Comparison of ENCODE assay signal across 11 cellular contexts in genomic region chr3:44954289-44954688, GRCh38. TPM values are rescaled to one million over a fixed set of nuclear protein-coding genes. Genes with fewer than 3 reads are reported as not detected.
DNase-seq lines count a peak whose midpoint lies in the region; ATAC-seq and TF ChIP-seq lines count a peak whose summit lies in the region.
"Had no signal": no experiment of that assay in that cellular context is flagged by ENCODE, and none has a peak within 500 bp of the region (broad histone marks: within the 10 kb centered on the region; RNA-seq: fewer than 3 reads in every experiment).

No MANE protein-coding gene starts in this region.

- peak overlapping the region; percentile 38 to 39 for H3K4me3 ChIP-seq in neutrophil (ENCODE audit: low read depth in 1 of 2, low read length in 1 of 2)

- no peaks in the 10 kb centered on the region for H3K27me3 ChIP-seq in neutrophil

- peaks cover 10% of the 10 kb centered on the region for H3K4me1 Mint-ChIP-seq in osteocyte (ENCODE audit: unreplicated experiment)

- H3K4me1 ChIP-seq in neutrophil (ENCODE audit: control insufficient read depth in 1 of 2, insufficient read depth in 1 of 2, low read depth in 1 of 2, low read length in 1 of 2), result peaks cover 47 to 48% of the 10 kb centered on the region in 2 experiments

- peak overlapping the region; percentile 93 for H3K27ac ChIP-seq in neutrophil

- H3K27me3 Mint-ChIP-seq in osteocyte (ENCODE audit: unreplicated experiment), result no peaks in the 10 kb centered on the region

- TF ChIP-seq CTCF in neutrophil (IDR thresholded peaks at IDR 0.05), result no peak
- TF ChIP-seq CTCF in osteocyte (IDR thresholded peaks at IDR 0.05), result no peak

- no peak overlapping the region for H3K4me3 Mint-ChIP-seq in osteocyte (ENCODE audit: unreplicated experiment)
- H3K4me3 Mint-ChIP-seq: HFFc6 had no signal

- peaks cover 23% of the 10 kb centered on the region for H3K36me3 ChIP-seq in neutrophil

- peaks cover 13% of the 10 kb centered on the region for H3K36me3 Mint-ChIP-seq in osteocyte (ENCODE audit: unreplicated experiment)

- no peaks in the 10 kb centered on the region for H3K9me3 ChIP-seq in neutrophil

- H3K9me3 Mint-ChIP-seq in osteocyte (ENCODE audit: unreplicated experiment), result no peaks in the 10 kb centered on the region
- H3K9me3 Mint-ChIP-seq: HFFc6 had no signal

- ATAC-seq in GM21423 (IDR thresholded peaks at IDR 0.05; ENCODE audit: unreplicated experiment), result no peak

- DNase-seq in CD1c-positive myeloid dendritic cell (ENCODE audit: extremely low spot score) (peak; percentile 81), MV-4-11 (lab: John Stamatoyannopoulos, UW) (peak; percentile 17), amniotic epithelial cell (ENCODE audit: low read depth) (peak; percentile 20), 8988T (no peak), NCI-H1436 (lab: John Stamatoyannopoulos, UW) (no peak), osteocyte (ENCODE audit: extremely low spot score, unreplicated experiment) (no peak)
- DNase-seq: HFFc6, NCI-H2227 treated with DMSO at 0.1 percent for 48 hours, T-helper 2 cell had no signal

- no peak overlapping the region for H3K27ac Mint-ChIP-seq in osteocyte (ENCODE audit: unreplicated experiment)
- H3K27ac Mint-ChIP-seq: HFFc6 had no signal

RNA-seq across cellular contexts. Expression of gene ZDHHC3, which starts 21.7 kb away (rescaled TPM):
- 90.3 and 96.6 TPM in 2 replicates for total RNA-seq in osteocyte

RNA-seq across cellular contexts. Expression of gene EXOSC7, which starts 21.8 kb away (rescaled TPM):
- 36.7 and 39.8 TPM in 2 replicates for total RNA-seq in osteocyte

Comparison
In these comparisons a context has a peak if more than half of its experiments do, and no peak if none do; other contexts are left out.
1. DNase-seq: peak in CD1c-positive myeloid dendritic cell (single experiment), MV-4-11 (single experiment) and amniotic epithelial cell (single experiment); none in 8988T (single experiment), NCI-H1436 (single experiment) and osteocyte (single experiment).